Comparison of ENCODE assay signal across 19 cellular contexts in the genomic region with DNA sequence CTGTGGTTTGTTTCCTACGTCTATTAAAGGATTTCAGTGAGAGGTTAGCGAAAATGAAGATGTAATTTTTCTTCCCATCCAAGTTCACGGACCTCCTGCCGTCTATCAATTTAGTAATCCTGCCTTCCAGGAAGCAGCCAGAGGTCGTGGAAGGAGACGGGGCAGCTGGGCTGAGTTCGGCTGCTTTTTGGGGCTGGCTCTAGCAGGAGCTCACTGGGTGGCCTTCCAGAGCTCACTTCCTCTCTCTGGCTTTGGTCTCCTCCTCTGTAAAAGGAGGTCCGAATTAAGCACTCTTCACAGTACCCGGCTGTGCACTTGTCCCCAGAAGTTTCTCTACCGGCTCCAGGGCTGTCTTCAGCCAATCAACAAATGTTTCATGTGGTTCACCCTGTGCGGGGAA.
"Had no signal": no experiment of that assay in that cellular context is flagged by ENCODE, and none has a peak within 500 bp of the region (broad histone marks: within the 10 kb centered on the region; RNA-seq: fewer than 3 reads in every experiment).

No MANE protein-coding gene starts in this region.

- H3K36me3 ChIP-seq: ascending aorta, colonic mucosa, left lung, pancreas, thyroid gland, vagina had no signal

- H3K4me3 ChIP-seq: ascending aorta, colonic mucosa, left lung, pancreas, skin epidermis, thyroid gland, vagina had no signal

- H3K9me3 ChIP-seq: ascending aorta, colonic mucosa, left lung, pancreas, thyroid gland, vagina had no signal

- FAIRE-seq: bronchial epithelial cell, endothelial cell of umbilical vein, islet of Langerhans, pancreas had no signal

- ATAC-seq: activated CD4-positive, alpha-beta T cell treated with anti-CD3 and anti-CD28 coated beads for 36 hours; activated T-cell treated with anti-CD3 and anti-CD28 coated beads, Interleukin-2, amount 50 U/mL, for 72 hours; foreskin keratinocyte; left lung; pancreas; stimulated activated effector memory CD8-positive, alpha-beta T cell treated with anti-CD3 and anti-CD28 coated beads, Interleukin-12 subunit alpha, Interleukin-12 subunit beta, amount 100 ng/mL, for 72 hours had no signal

- DNase-seq: activated CD4-positive, alpha-beta memory T cell treated with anti-CD3 and anti-CD28 coated beads, Interleukin-2, amount 10 ng/mL, durations not matched to agents 7 days and 5 days; activated CD4-positive, alpha-beta T cell treated with anti-CD3 and anti-CD28 coated beads for 36 hours; activated naive CD8-positive, alpha-beta T cell treated with anti-CD3 and anti-CD28 coated beads, Interleukin-2, amount 10 ng/mL, durations not matched to agents 7 days and 5 days; activated T-cell treated with anti-CD3 and anti-CD28 coated beads, Interleukin-2, amount 50 U/mL, for 72 hours; colonic mucosa; effector CD4-positive, alpha-beta T cell; foreskin keratinocyte; left lung; mesenchymal stem cell; pancreas; thyroid gland had no signal

- H3K27me3 ChIP-seq: ascending aorta, foreskin keratinocyte, left lung, thyroid gland, vagina had no signal

- H3K27ac ChIP-seq: ascending aorta, colonic mucosa, foreskin keratinocyte, left lung, pancreas, skin epidermis, thyroid gland, vagina, VCaP had no signal

- H3K4me1 ChIP-seq: ascending aorta, colonic mucosa, foreskin keratinocyte, left lung, pancreas, thyroid gland, vagina had no signal
